ENCODE assay signal across 1 cellular context in genomic region chr7:120337308-120337907, GRCh38.
TF ChIP-seq lines count a peak whose summit lies in the region.

No MANE protein-coding gene starts in this region.

TF ChIP-seq in HepG2, 621 proteins besides CTCF, POLR2A, EP300 and RAD21 (continued from another document):
- TF ChIP-seq ATF5 (CRISPR knock-in tag; IDR thresholded peaks at IDR 0.05; ENCODE audit: low read depth) (no peak), NR1H2 (CRISPR knock-in tag; IDR thresholded peaks at IDR 0.05; ENCODE audit: borderline replicate concordance, low read depth) (no peak), ZNF382 (CRISPR knock-in tag; IDR thresholded peaks at IDR 0.05; ENCODE audit: borderline replicate concordance) (no peak), HMGXB4 (CRISPR knock-in tag; IDR thresholded peaks at IDR 0.05; ENCODE audit: borderline replicate concordance in 1 of 2, low read depth in 1 of 2) (no peak), ZNF784 (CRISPR knock-in tag; IDR thresholded peaks at IDR 0.05; ENCODE audit: borderline replicate concordance) (no peak), CEBPB (IDR thresholded peaks at IDR 0.05; ENCODE audit: borderline replicate concordance, low read depth, low read length) (no peak), ZBTB40 (IDR thresholded peaks at IDR 0.05) (no peak), ZBTB40 (CRISPR knock-in tag; IDR thresholded peaks at IDR 0.05) (no peak)
